ENCODE assay signal across 15 cellular contexts in genomic region chr12:124795081-124795948, GRCh38.
A peak's percentile ranks its signal among the peaks of the same experiment; 100 is the strongest.
DNase-seq lines count a peak whose midpoint lies in the region; ATAC-seq and TF ChIP-seq lines count a peak whose summit lies in the region.
"Had no signal": no experiment of that assay in that cellular context is flagged by ENCODE, and none has a peak within 500 bp of the region (broad histone marks: within the 10 kb centered on the region; RNA-seq: fewer than 3 reads in every experiment).

No MANE protein-coding gene starts in this region.

- H3K4me3 Mint-ChIP-seq in CD4-positive, alpha-beta T cell, result no peak overlapping the region

- intact Hi-C loops in CD4-positive, alpha-beta T cell (cut with DNase I, micrococcal nuclease), result no loop called here

- POLR2A ChIA-PET in CD4-positive, alpha-beta T cell (lab: Charles Lee), result interaction anchor here (0.6 kb wide), 1 partner anchor 145 kb away, joined by 3 read pairs; no protein-coding TSS in a partner anchor

- no peak overlapping the region for H3K27ac ChIP-seq in CD4-positive, alpha-beta T cell (ENCODE audit: low read depth, low read length)
- H3K27ac ChIP-seq: body of pancreas, psoas muscle had no signal

- no peak for DNase-seq in CD4-positive, alpha-beta T cell
- DNase-seq in activated CD4-positive, CD25-positive, alpha-beta regulatory T cell treated with anti-CD3 and anti-CD28 coated beads, Interleukin-2, amount 50 U/mL, for 72 hours, result no peak
- DNase-seq in NCI-H1105 (lab: John Stamatoyannopoulos, UW), result no peak
- no peak for DNase-seq in NCI-H69 (lab: John Stamatoyannopoulos, UW)
- DNase-seq: activated T-cell treated with anti-CD3 and anti-CD28 coated beads, Interleukin-2, amount 50 U/mL, for 1 hour; body of pancreas; hippocampal formation; NCI-H1930; psoas muscle; stimulated activated CD4-positive, alpha-beta T cell treated with anti-CD3 and anti-CD28 coated beads, Interleukin-4, amount 100 ng/mL, for 4 hours; substantia nigra had no signal

- H3K9me3 ChIP-seq in CD4-positive, alpha-beta T cell (ENCODE audit: control insufficient read depth, low read length), result no peaks in the 10 kb centered on the region
- H3K9me3 ChIP-seq: body of pancreas, psoas muscle had no signal

- H3K4me1 Mint-ChIP-seq in CD4-positive, alpha-beta T cell (ENCODE audit: low read depth), result peaks cover 11% of the 10 kb centered on the region

- ATAC-seq in CD4-positive, alpha-beta T cell (ENCODE audit: poor library complexity), result no peak
- ATAC-seq in GM18861 (IDR thresholded peaks at IDR 0.05; ENCODE audit: unreplicated experiment) (peak; percentile 66), GM21737 (IDR thresholded peaks at IDR 0.05; ENCODE audit: unreplicated experiment) (peak; percentile 72), HG03460 (IDR thresholded peaks at IDR 0.05; ENCODE audit: unreplicated experiment) (peak; percentile 76), HG03097 (IDR thresholded peaks at IDR 0.05; ENCODE audit: low FRiP score, unreplicated experiment) (no peak)
- ATAC-seq: body of pancreas, psoas muscle had no signal

- no peaks in the 10 kb centered on the region for H3K27me3 Mint-ChIP-seq in CD4-positive, alpha-beta T cell

- TF ChIP-seq CTCF in CD4-positive, alpha-beta T cell (IDR thresholded peaks at IDR 0.05), result no peak

- CTCF ChIA-PET in CD4-positive, alpha-beta T cell (lab: Charles Lee), result no interaction called here

- H3K9me3 Mint-ChIP-seq in CD4-positive, alpha-beta T cell, result no peaks in the 10 kb centered on the region

- no peaks in the 10 kb centered on the region for H3K36me3 Mint-ChIP-seq in CD4-positive, alpha-beta T cell (ENCODE audit: low read depth)

- H3K27ac Mint-ChIP-seq in CD4-positive, alpha-beta T cell, result peak overlapping the region; percentile 69

- no peaks in the 10 kb centered on the region for H3K27me3 ChIP-seq in CD4-positive, alpha-beta T cell (ENCODE audit: control insufficient read depth, insufficient read depth, low read length)
- H3K27me3 ChIP-seq: body of pancreas had no signal

Comparison
In these comparisons a context has a peak if more than half of its experiments do, and no peak if none do; other contexts are left out.
1. ATAC-seq: peak in GM18861 (single experiment), GM21737 (single experiment) and HG03460 (single experiment); none in CD4-positive, alpha-beta T cell (single experiment) and HG03097 (single experiment).